In genomic region chr11:123429851-123430735, GRCh38 we compare ENCODE assay signal across 8 cellular contexts. TPM values are rescaled to one million over a fixed set of nuclear protein-coding genes. Genes with fewer than 3 reads are reported as not detected.
A peak's percentile ranks its signal among the peaks of the same experiment; 100 is the strongest.
DNase-seq lines count a peak whose midpoint lies in the region; ATAC-seq lines count a peak whose summit lies in the region.

GRAMD1B (plus strand) TSS chr11:123430269; CDS start chr11:123430793, 524 bp downstream.

- no peaks in the 10 kb centered on the region for H3K36me3 ChIP-seq in muscle layer of duodenum (ENCODE audit: control insufficient read depth in 1 of 2, insufficient read depth in 2 of 2, low read length in 2 of 2)

- in situ Hi-C loops in endometrial microvascular endothelial cells (cut with HindIII; ENCODE audit: inconsistent ontology term, low pct_unique_long_range_greater_than_20kb, low sequenced_read_pairs) = no loop called here

- H3K27ac Mint-ChIP-seq in stimulated activated effector memory CD8-positive, alpha-beta T cell treated with anti-CD3 and anti-CD28 coated beads, Interleukin-12 subunit alpha, Interleukin-12 subunit beta, amount 100 ng/mL, for 72 hours = peak within 1 kb of the TSS; percentile 23

- peak within 1 kb of the TSS; percentile 60 to 77 for H3K4me3 ChIP-seq in muscle layer of duodenum (ENCODE audit: low read depth in 1 of 2, low read length in 2 of 2)

- CTCF ChIA-PET in activated CD8-positive, alpha-beta memory T cell treated with anti-CD3 and anti-CD28 coated beads for 36 hours (lab: Charles Lee) = interaction anchor here (1.3 to 2.1 kb wide), 3 partner anchors 8 to 48 kb away, joined by 3 to 11 read pairs (median 5); no protein-coding TSS in a partner anchor

- H3K9me3 ChIP-seq in muscle layer of duodenum (ENCODE audit: control insufficient read depth in 1 of 2, low read length in 2 of 2) = no peaks in the 10 kb centered on the region

- H3K27ac ChIP-seq in muscle layer of duodenum (ENCODE audit: low read length) = no peak within 1 kb of the TSS

- peaks cover 7% of the 10 kb centered on the region for H3K36me3 Mint-ChIP-seq in stimulated activated effector memory CD8-positive, alpha-beta T cell treated with anti-CD3 and anti-CD28 coated beads, Interleukin-12 subunit alpha, Interleukin-12 subunit beta, amount 100 ng/mL, for 72 hours

- DNase-seq in GM04503 (ENCODE audit: low read depth) (peak; percentile 63), NCI-H2227 (lab: John Stamatoyannopoulos, UW; ENCODE audit: unreplicated experiment) (peak; percentile 65), putamen (ENCODE audit: low spot score) (no peak)
- peak; percentile 47 to 82 for DNase-seq in stimulated activated effector memory CD8-positive, alpha-beta T cell treated with anti-CD3 and anti-CD28 coated beads, Interleukin-12 subunit alpha, Interleukin-12 subunit beta, amount 100 ng/mL, for 72 hours (ENCODE audit: low spot score in 2 of 2)

- H3K9me3 Mint-ChIP-seq in stimulated activated effector memory CD8-positive, alpha-beta T cell treated with anti-CD3 and anti-CD28 coated beads, Interleukin-12 subunit alpha, Interleukin-12 subunit beta, amount 100 ng/mL, for 72 hours = no peaks in the 10 kb centered on the region

- peak within 1 kb of the TSS; percentile 83 for H3K4me3 Mint-ChIP-seq in stimulated activated effector memory CD8-positive, alpha-beta T cell treated with anti-CD3 and anti-CD28 coated beads, Interleukin-12 subunit alpha, Interleukin-12 subunit beta, amount 100 ng/mL, for 72 hours

- H3K4me1 ChIP-seq in muscle layer of duodenum (ENCODE audit: control insufficient read depth in 1 of 2, insufficient read depth in 2 of 2, low read length in 2 of 2) = peaks cover 0 to 9% of the 10 kb centered on the region in 2 donors

- peaks cover 29% of the 10 kb centered on the region for H3K4me1 Mint-ChIP-seq in stimulated activated effector memory CD8-positive, alpha-beta T cell treated with anti-CD3 and anti-CD28 coated beads, Interleukin-12 subunit alpha, Interleukin-12 subunit beta, amount 100 ng/mL, for 72 hours

- POLR2A ChIA-PET in activated CD8-positive, alpha-beta memory T cell treated with anti-CD3 and anti-CD28 coated beads for 36 hours (lab: Charles Lee) = no interaction called here

- ATAC-seq in HG02623 (IDR thresholded peaks at IDR 0.05; ENCODE audit: unreplicated experiment) = peak; percentile 51
- ATAC-seq in stimulated activated effector memory CD8-positive, alpha-beta T cell treated with anti-CD3 and anti-CD28 coated beads, Interleukin-12 subunit alpha, Interleukin-12 subunit beta, amount 100 ng/mL, for 72 hours = peak; percentile 80

- no peaks in the 10 kb centered on the region for H3K27me3 ChIP-seq in muscle layer of duodenum (ENCODE audit: low read depth, low read length)

RNA-seq across cellular contexts. Expression of gene GRAMD1B, which starts in this region (rescaled TPM):
- total RNA-seq in activated CD8-positive, alpha-beta memory T cell treated with anti-CD3 and anti-CD28 coated beads for 36 hours = 10 to 100 TPM; 39.4 to 42.0 TPM
- total RNA-seq in endometrial microvascular endothelial cells (ENCODE audit: inconsistent ontology term) = 61.4 TPM
